In the genomic region with DNA sequence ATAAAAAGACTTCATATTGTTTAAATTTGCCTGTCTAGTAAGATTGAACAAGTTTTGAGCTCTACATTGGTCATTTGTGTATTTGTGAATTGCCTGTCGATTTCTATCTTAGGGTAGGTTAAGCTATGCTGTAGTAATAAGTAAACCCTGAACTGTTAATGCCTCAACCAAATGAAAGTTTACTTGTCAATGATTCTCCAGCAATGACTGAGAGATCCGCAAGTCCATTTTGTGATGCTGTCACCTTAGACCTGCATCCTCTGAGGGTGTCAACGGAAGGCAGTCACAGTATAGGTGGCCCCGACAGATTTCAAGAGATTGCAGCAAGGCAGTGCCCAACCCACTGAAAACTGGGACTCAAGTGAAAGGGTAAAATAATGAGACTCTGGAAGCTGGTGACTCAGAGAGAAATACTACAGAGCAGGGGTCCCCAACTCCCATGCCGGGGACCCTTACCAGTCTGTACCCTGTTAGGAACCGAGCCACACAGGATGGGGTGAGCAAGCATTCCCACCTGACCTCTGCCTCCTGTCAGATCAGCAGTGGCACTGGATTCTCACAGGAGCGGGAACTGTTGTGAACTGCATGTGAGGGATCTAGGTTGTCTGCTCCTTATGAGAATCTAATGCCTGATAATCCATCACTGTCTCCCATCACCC, we compare ENCODE assay signal across 23 cellular contexts.
"Had no signal": no experiment of that assay in that cellular context is flagged by ENCODE, and none has a peak within 500 bp of the region (broad histone marks: within the 10 kb centered on the region; RNA-seq: fewer than 3 reads in every experiment).

No MANE protein-coding gene starts in this region.

- H3K9ac ChIP-seq: parathyroid adenoma had no signal

- H3K27me3 ChIP-seq: esophagus muscularis mucosa, sigmoid colon, vagina had no signal

- H3K9me3 ChIP-seq: esophagus muscularis mucosa, sigmoid colon, vagina had no signal

- ATAC-seq: activated naive CD8-positive, alpha-beta T cell treated with anti-CD3 and anti-CD28 coated beads, Interleukin-2, amount 50 U/mL, for 24 hours; activated T-cell treated with anti-CD3 and anti-CD28 coated beads, Interleukin-2, amount 50 U/mL, for 72 hours; natural killer cell; stimulated activated naive B cell treated with anti-CD40 and anti-IgM and Interleukin-4, amounts not matched to agents 10 μg/mL and 1 μg/mL and 100 μg/mL, for 72 hours had no signal

- FAIRE-seq: frontal cortex had no signal

- DNase-seq: activated CD4-positive, alpha-beta memory T cell treated with anti-CD3 and anti-CD28 coated beads for 36 hours; activated CD4-positive, alpha-beta T cell treated with anti-CD3 and anti-CD28 coated beads for 4 hours; activated CD4-positive, CD25-positive, alpha-beta regulatory T cell; activated gamma-delta T cell; activated naive CD4-positive, alpha-beta T cell treated with anti-CD3 and anti-CD28 coated beads, Interleukin-2, amount 50 U/mL, for 16 hours; activated naive CD8-positive, alpha-beta T cell treated with anti-CD3 and anti-CD28 coated beads, Interleukin-2, amount 50 U/mL, for 24 hours; activated T-cell treated with anti-CD3 and anti-CD28 coated beads, Interleukin-2, amount 50 U/mL, for 72 hours; cerebellar nuclear complex; glutamatergic neuron; hypothalamus; midbrain; natural killer cell; sigmoid colon; stimulated activated CD4-positive, alpha-beta T cell treated with anti-CD3 and anti-CD28 coated beads, Interleukin-15, amount 100 ng/mL, for 24 hours; stimulated activated naive B cell treated with anti-CD40 and anti-IgM and Interleukin-4, amounts not matched to agents 10 μg/mL and 1 μg/mL and 100 μg/mL, for 72 hours; T-helper 9 cell; trophoblast cell had no signal

- H3K27ac ChIP-seq: coronary artery, esophagus muscularis mucosa, parathyroid adenoma, sigmoid colon, vagina had no signal

- H3K4me2 ChIP-seq: smooth muscle cell had no signal

- H3K36me3 ChIP-seq: esophagus muscularis mucosa, sigmoid colon, vagina had no signal

- H3K4me3 ChIP-seq: coronary artery, esophagus muscularis mucosa, sigmoid colon, smooth muscle cell, vagina had no signal

- H3K79me2 ChIP-seq: parathyroid adenoma had no signal

- H3K4me1 ChIP-seq: parathyroid adenoma, sigmoid colon, vagina had no signal

- H2AFZ ChIP-seq: parathyroid adenoma had no signal
